34 cellular contexts compared by ENCODE assay signal in the genomic region with DNA sequence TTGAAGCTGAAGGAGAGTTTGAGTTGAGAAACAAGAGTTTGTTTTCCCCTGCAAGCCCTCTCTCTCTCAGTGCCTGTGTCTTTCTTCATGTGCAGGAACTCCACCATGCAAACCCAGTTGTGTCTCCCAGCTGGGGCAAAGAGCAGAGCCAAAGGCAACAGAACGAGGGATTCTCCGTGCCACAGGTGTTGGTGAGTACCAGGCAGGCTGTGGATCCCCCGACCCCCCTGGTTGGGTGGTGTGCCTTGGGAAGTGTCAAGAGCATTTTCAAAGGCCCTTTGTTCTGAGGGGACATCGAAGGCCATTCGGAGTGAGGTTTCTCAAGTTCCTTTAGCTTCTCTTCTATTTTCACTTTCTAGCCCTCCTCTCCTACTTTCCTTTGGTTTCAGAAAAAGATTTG. TPM values are rescaled to one million over a fixed set of nuclear protein-coding genes. Genes with fewer than 3 reads are reported as not detected.
"Had no signal": no experiment of that assay in that cellular context is flagged by ENCODE, and none has a peak within 500 bp of the region (broad histone marks: within the 10 kb centered on the region; RNA-seq: fewer than 3 reads in every experiment).

No MANE protein-coding gene starts in this region.

- H3K4me3 ChIP-seq: PC-9, SJSA1 had no signal

- DNase-seq: Karpas-422, KBM-7, MM.1S, MV-4-11, NCI-H1092, NCI-H1105, NCI-H1417 treated with DMSO at 0.1 percent for 48 hours, NCI-H1436 treated with DMSO at 0.1 percent for 48 hours, NCI-H1694 treated with DMSO at 0.1 percent for 48 hours, NCI-H187 treated with DMSO at 0.1 percent for 48 hours, NCI-H2029, NCI-H2081, NCI-H2171, NCI-H226, NCI-H446 treated with DMSO at 0.1 percent for 48 hours, NCI-H510A, NCI-H524, NCI-H526, NCI-H69, NCI-H748 treated with DMSO at 0.1 percent for 48 hours, NCI-H82, PC-9, Right ventricle myocardium superior, SHP77 treated with DMSO at 0.1 percent for 48 hours, SK-N-SH, SW 1271 had no signal

- FAIRE-seq: RCC 7860 had no signal

- H3K27ac ChIP-seq: KMS-11, PC-9, SJSA1 had no signal

- H3K27me3 ChIP-seq: SJSA1 had no signal

- ATAC-seq: Panc1 had no signal

RNA-seq across cellular contexts. Expression of a gene that starts 20.8 kb away (rescaled TPM):
- total RNA-seq: LHCN-M2, MCF 10A, OCI-LY7, PC-9, Right ventricle myocardium superior, RPMI7951, SJSA1 had no signal
